In genomic region chr3:8813411-8813810, GRCh38 we compare ENCODE assay signal across 9 cellular contexts.
"Had no signal": no experiment of that assay in that cellular context is flagged by ENCODE, and none has a peak within 500 bp of the region (broad histone marks: within the 10 kb centered on the region; RNA-seq: fewer than 3 reads in every experiment).

No MANE protein-coding gene starts in this region.

- H3K27ac ChIP-seq: GM23248, HL-60 had no signal

- H3K36me3 ChIP-seq: HAP-1 had no signal

- H3K4me1 Mint-ChIP-seq: IgD-negative memory B cell had no signal

- H3K9ac ChIP-seq: GM23248 had no signal

- H3K4me3 Mint-ChIP-seq: HFFc6, IgD-negative memory B cell had no signal

- H3K36me3 Mint-ChIP-seq: IgD-negative memory B cell had no signal

- DNase-seq: GM23248, GOT3, H7, HFFc6 had no signal

- H3K27me3 Mint-ChIP-seq: IgD-negative memory B cell had no signal

- H3K4me3 ChIP-seq: GM23248, HAP-1 had no signal

- ATAC-seq: HCT116, HepG2 had no signal

- H3K4me1 ChIP-seq: HAP-1 had no signal

- H3K27ac Mint-ChIP-seq: HFFc6, IgD-negative memory B cell had no signal
